18 cellular contexts compared by ENCODE assay signal in the genomic region with DNA sequence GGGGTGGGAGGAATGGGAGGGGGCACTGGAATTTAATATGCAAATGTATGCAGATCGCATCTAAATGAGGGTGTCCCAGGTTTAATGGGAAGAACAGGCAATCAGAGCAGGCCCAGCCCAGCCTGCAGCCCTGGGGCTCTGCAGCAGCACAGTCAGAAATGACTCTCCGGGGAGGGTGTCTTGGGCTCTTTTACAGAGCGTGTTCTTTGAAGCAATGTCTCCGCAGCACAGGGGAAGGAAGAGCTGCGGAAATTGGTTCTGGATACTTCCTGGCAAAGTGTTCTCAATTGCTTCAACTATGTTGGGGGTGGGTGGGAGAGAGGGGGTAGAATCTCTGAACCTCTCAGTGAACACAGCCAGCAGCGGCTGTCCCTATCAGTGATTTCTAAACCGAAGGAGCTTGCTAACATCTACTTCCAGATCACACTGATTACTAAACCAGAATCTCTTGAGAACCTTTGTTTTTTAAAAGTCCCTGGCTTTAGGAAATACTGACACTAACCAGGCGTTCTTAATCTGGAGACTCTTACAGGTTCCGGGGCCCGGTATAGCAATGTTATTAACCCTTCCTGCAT. TPM values are rescaled to one million over a fixed set of nuclear protein-coding genes. Genes with fewer than 3 reads are reported as not detected.
A peak's percentile ranks its signal among the peaks of the same experiment; 100 is the strongest.
DNase-seq lines count a peak whose midpoint lies in the region; ATAC-seq and TF ChIP-seq lines count a peak whose summit lies in the region.
"Had no signal": no experiment of that assay in that cellular context is flagged by ENCODE, and none has a peak within 500 bp of the region (broad histone marks: within the 10 kb centered on the region; RNA-seq: fewer than 3 reads in every experiment).

No MANE protein-coding gene starts in this region.

- H3K9me3 Mint-ChIP-seq in activated naive CD4-positive, alpha-beta T cell treated with anti-CD3 and anti-CD28 coated beads, Interleukin-2, amount 10 ng/mL, durations not matched to agents 7 days and 5 days = no peaks in the 10 kb centered on the region
- H3K9me3 Mint-ChIP-seq in endothelial cell (ENCODE audit: unreplicated experiment) = no peaks in the 10 kb centered on the region
- H3K9me3 Mint-ChIP-seq: activated B cell treated with CpG ODN at 0.5 μM for 24 hours, natural killer cell had no signal

- CTCF ChIA-PET in activated naive CD4-positive, alpha-beta T cell treated with anti-CD3 and anti-CD28 coated beads, Interleukin-2, amount 10 ng/mL, durations not matched to agents 7 days and 5 days (lab: Charles Lee) = interaction anchor here (0.9 to 6.7 kb wide), 3 partner anchors 13 to 32 kb away, joined by 3 to 57 read pairs (median 31); no protein-coding TSS in a partner anchor

- no peaks in the 10 kb centered on the region for H3K9me3 ChIP-seq in RWPE2 (ENCODE audit: severe bottlenecking)
- H3K9me3 ChIP-seq in spleen = no peaks in the 10 kb centered on the region
- H3K9me3 ChIP-seq: left ventricle myocardium inferior, right atrium auricular region, transverse colon had no signal

- H3K4me1 Mint-ChIP-seq in activated naive CD4-positive, alpha-beta T cell treated with anti-CD3 and anti-CD28 coated beads, Interleukin-2, amount 10 ng/mL, durations not matched to agents 7 days and 5 days = peaks cover 77% of the 10 kb centered on the region
- H3K4me1 Mint-ChIP-seq in endothelial cell (ENCODE audit: unreplicated experiment) = peaks cover 73% of the 10 kb centered on the region

- 12 to 21% (median 14%) methylated on average over 10 of the region's 10 CpGs for WGBS in spleen, 5 donors

- H3K36me3 Mint-ChIP-seq in activated naive CD4-positive, alpha-beta T cell treated with anti-CD3 and anti-CD28 coated beads, Interleukin-2, amount 10 ng/mL, durations not matched to agents 7 days and 5 days = no peaks in the 10 kb centered on the region
- no peaks in the 10 kb centered on the region for H3K36me3 Mint-ChIP-seq in endothelial cell (ENCODE audit: low read depth, unreplicated experiment)
- H3K36me3 Mint-ChIP-seq: natural killer cell had no signal

- H3K27me3 Mint-ChIP-seq in activated naive CD4-positive, alpha-beta T cell treated with anti-CD3 and anti-CD28 coated beads, Interleukin-2, amount 10 ng/mL, durations not matched to agents 7 days and 5 days = peaks cover 46% of the 10 kb centered on the region
- H3K27me3 Mint-ChIP-seq in endothelial cell (ENCODE audit: unreplicated experiment) = peaks cover 10% of the 10 kb centered on the region

- H3K27ac ChIP-seq in RWPE2 (ENCODE audit: poor library complexity, severe bottlenecking) (no peak overlapping the region), spleen (peak overlapping the region in 5 of 8 donors; percentile 13 to 86 (median 77))
- H3K27ac ChIP-seq: left ventricle myocardium inferior, right atrium auricular region, transverse colon had no signal

- H3K27ac Mint-ChIP-seq in activated naive CD4-positive, alpha-beta T cell treated with anti-CD3 and anti-CD28 coated beads, Interleukin-2, amount 10 ng/mL, durations not matched to agents 7 days and 5 days = peak overlapping the region; percentile 49
- H3K27ac Mint-ChIP-seq in endothelial cell (ENCODE audit: unreplicated experiment) = peak overlapping the region; percentile 45
- H3K27ac Mint-ChIP-seq: activated B cell treated with CpG ODN at 0.5 μM for 24 hours, natural killer cell had no signal

- peak; percentile 54 for DNase-seq in activated naive CD4-positive, alpha-beta T cell treated with anti-CD3 and anti-CD28 coated beads, Interleukin-2, amount 10 ng/mL, durations not matched to agents 7 days and 5 days
- DNase-seq in activated naive CD4-positive, alpha-beta T cell (lab: John Stamatoyannopoulos, UW) = no peak
- DNase-seq in RWPE2 (ENCODE audit: low spot score) (peak; percentile 52), endothelial cell (ENCODE audit: low spot score) (peak; percentile 46), spleen (no peak), left lobe of liver (ENCODE audit: low spot score) (no peak), LoVo (ENCODE audit: low spot score) (no peak)
- DNase-seq: activated B cell treated with CpG ODN at 0.5 μM for 24 hours; effector CD8-positive, alpha-beta T cell; left ventricle myocardium inferior; natural killer cell; NCI-H2029 treated with DMSO at 0.1 percent for 48 hours; NCI-H69; SW 1271; transverse colon had no signal

- H3K36me3 ChIP-seq in RWPE2 (ENCODE audit: low read depth) (no peaks in the 10 kb centered on the region), spleen (no peaks in the 10 kb centered on the region)
- H3K36me3 ChIP-seq: left ventricle myocardium inferior, right atrium auricular region, transverse colon had no signal

- TF ChIP-seq CTCF in RWPE2 (IDR thresholded peaks at IDR 0.05; ENCODE audit: poor library complexity, severe bottlenecking) (no peak), endothelial cell (IDR thresholded peaks at IDR 0.05; ENCODE audit: unreplicated experiment) (no peak), spleen (IDR thresholded peaks at IDR 0.05 in 8 of 11, conservative IDR thresholded peaks at IDR 0.05 in 3 of 11) (no peak)

- TF ChIP-seq POLR2A in spleen (IDR thresholded peaks at IDR 0.05) = no peak

- intact Hi-C loops in spleen (cut with DNase I; ENCODE audit: low total_unique reads) = no loop called here

- ATAC-seq in RWPE2 (ENCODE audit: low read depth) = no peak
- no peak for ATAC-seq in left lobe of liver
- no peak for ATAC-seq in HG03342 (IDR thresholded peaks at IDR 0.05; ENCODE audit: unreplicated experiment)
- ATAC-seq: natural killer cell, Panc1 had no signal

- no peak overlapping the region for H3K4me3 ChIP-seq in RWPE2 (ENCODE audit: severe bottlenecking)
- peak overlapping the region in 1 of 8 donors; percentile 32 for H3K4me3 ChIP-seq in spleen
- H3K4me3 ChIP-seq: left ventricle myocardium inferior, right atrium auricular region, transverse colon had no signal

- H3K27me3 ChIP-seq in RWPE2 (ENCODE audit: insufficient read depth, poor library complexity, severe bottlenecking) (no peaks in the 10 kb centered on the region), spleen (replicated peaks in 1 of 7) (peaks cover 0 to 42% (median 0%) of the 10 kb centered on the region in 7 donors)
- H3K27me3 ChIP-seq: right atrium auricular region had no signal

- H3K4me1 ChIP-seq in RWPE2 (ENCODE audit: insufficient read depth, poor library complexity, severe bottlenecking) (peaks cover 32% of the 10 kb centered on the region), spleen (peaks cover 22 to 98% (median 65%) of the 10 kb centered on the region in 6 donors)
- H3K4me1 ChIP-seq: transverse colon had no signal

- no peak overlapping the region for H3K4me3 Mint-ChIP-seq in activated naive CD4-positive, alpha-beta T cell treated with anti-CD3 and anti-CD28 coated beads, Interleukin-2, amount 10 ng/mL, durations not matched to agents 7 days and 5 days
- peak overlapping the region; percentile 29 for H3K4me3 Mint-ChIP-seq in endothelial cell (ENCODE audit: unreplicated experiment)
- H3K4me3 Mint-ChIP-seq: activated B cell treated with CpG ODN at 0.5 μM for 24 hours, natural killer cell had no signal

RNA-seq across cellular contexts. Expression of a gene that starts 8.1 kb away (rescaled TPM):
- total RNA-seq in endothelial cell (ENCODE audit: unreplicated experiment) (9.7 TPM), spleen (100 to 1,000 TPM in 5 of 7 donors, 10 to 100 TPM in 2; 75.2 to 295 (median 168) TPM), left lobe of liver (1.6 TPM)
- 10 to 100 TPM; 33.3 to 49.7 (median 37.1) TPM for polyA plus RNA-seq in spleen

RNA-seq across cellular contexts. Expression of a gene that starts 28.4 kb away (rescaled TPM):
- total RNA-seq in endothelial cell (ENCODE audit: unreplicated experiment) = 8.8 TPM
- 1 to 10 TPM in 5 of 7 donors, under 1 TPM in 2; 0.20 to 4.0 (median 2.5) TPM for total RNA-seq in spleen
- polyA plus RNA-seq in spleen = 1 to 10 TPM; 1.8 to 8.7 (median 4.1) TPM
- not detected for total RNA-seq in left lobe of liver
- total RNA-seq: activated B cell treated with CpG ODN at 0.5 μM for 24 hours, left ventricle myocardium inferior, right atrium auricular region, transverse colon had no signal

RNA-seq across cellular contexts. Expression of a gene that starts 28.7 kb away (rescaled TPM):
- total RNA-seq in endothelial cell (ENCODE audit: unreplicated experiment) = 22.9 TPM
- 10 to 100 TPM; 25.9 to 46.3 (median 33.8) TPM for total RNA-seq in spleen
- 10 to 100 TPM in 2 of 3 donors, 1 to 10 TPM in 1; 8.2 to 17.9 (median 17.8) TPM for polyA plus RNA-seq in spleen
- 7.6 TPM for total RNA-seq in left lobe of liver

Comparison
In these comparisons a context has a peak if more than half of its experiments do, and no peak if none do; other contexts are left out.
1. DNase-seq: peak in activated naive CD4-positive, alpha-beta T cell treated with anti-CD3 and anti-CD28 coated beads, Interleukin-2, amount 10 ng/mL, durations not matched to agents 7 days and 5 days (single experiment), RWPE2 (single experiment) and endothelial cell (single experiment); none in activated naive CD4-positive, alpha-beta T cell (0 of 4), spleen (single experiment), left lobe of liver (single experiment) and LoVo (single experiment).